21 cellular contexts compared by ENCODE assay signal in the genomic region with DNA sequence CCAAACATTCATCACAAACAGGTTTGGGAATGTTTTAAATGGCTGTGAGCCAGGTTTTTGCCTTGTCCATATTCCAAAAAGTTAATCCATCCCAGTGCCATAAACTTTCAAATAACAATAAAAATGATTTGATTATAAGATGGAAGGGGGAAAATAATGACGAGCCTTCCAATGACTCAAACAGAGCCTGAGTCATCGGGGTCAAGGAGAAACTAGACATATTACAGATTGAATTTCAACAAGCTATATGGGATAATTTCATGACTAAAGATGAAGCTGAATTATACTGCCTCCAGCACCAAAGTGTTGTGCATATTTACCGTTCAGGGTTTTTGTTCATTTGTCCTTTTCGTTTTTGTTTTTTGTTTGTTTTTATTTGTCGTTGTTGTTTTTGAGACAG.
DNase-seq lines count a peak whose midpoint lies in the region; ATAC-seq, FAIRE-seq and TF ChIP-seq lines count a peak whose summit lies in the region.
"Had no signal": no experiment of that assay in that cellular context is flagged by ENCODE, and none has a peak within 500 bp of the region (broad histone marks: within the 10 kb centered on the region; RNA-seq: fewer than 3 reads in every experiment).

No MANE protein-coding gene starts in this region.

- no peak overlapping the region for H3K4me2 ChIP-seq in H9 (ENCODE audit: insufficient read depth, insufficient read length, low read length)

- no peak overlapping the region for H3K4me3 Mint-ChIP-seq in H9
- H3K4me3 Mint-ChIP-seq: IgD-negative memory B cell had no signal

- H4K5ac ChIP-seq in H9 (ENCODE audit: insufficient read length, low read depth, low read length) = no peak overlapping the region

- no peak overlapping the region for H3K27ac ChIP-seq in H9 (ENCODE audit: insufficient read length, low read depth, low read length)

- no peak overlapping the region for H4K8ac ChIP-seq in H9 (replicated peaks; ENCODE audit: insufficient read length, low read depth, low read length)

- no peak overlapping the region for H3K56ac ChIP-seq in H9 (ENCODE audit: insufficient read length, low read depth, low read length)

- no peak overlapping the region for H3K18ac ChIP-seq in H9 (ENCODE audit: insufficient read length, low read depth, low read length)

- H2AK5ac ChIP-seq in H9 (ENCODE audit: insufficient read length, low read length) = no peak overlapping the region

- no peaks in the 10 kb centered on the region for H3K79me2 ChIP-seq in H9 (ENCODE audit: insufficient read depth, low read length)

- H3K9me3 ChIP-seq in H9 (ENCODE audit: control insufficient read depth, low read depth, low read length) = no peaks in the 10 kb centered on the region
- H3K9me3 ChIP-seq: Caco-2 had no signal

- no peaks in the 10 kb centered on the region for H3K27me3 Mint-ChIP-seq in H9 (ENCODE audit: low read depth)

- no peak overlapping the region for H2BK20ac ChIP-seq in H9 (ENCODE audit: low read depth, low read length, poor library complexity, severe bottlenecking)

- no peaks in the 10 kb centered on the region for H3K36me3 Mint-ChIP-seq in H9 (ENCODE audit: insufficient read depth in 1 of 3, low read depth in 3 of 3)
- H3K36me3 Mint-ChIP-seq: IgD-negative memory B cell had no signal

- no peak overlapping the region for H2AFZ ChIP-seq in H9 (ENCODE audit: low read length)

- WGBS in H9 (ENCODE audit: extremely low coverage, insufficient read length, low lambda C conversion rate) = no CpG with 5 or more reads among the region's 5 CpGs

- intact Hi-C loops in Right ventricle myocardium inferior (cut with DNase I) = no loop called here

- ATAC-seq in Right ventricle myocardium inferior = no peak
- ATAC-seq in HG03520 (IDR thresholded peaks at IDR 0.05; ENCODE audit: unreplicated experiment) = no peak
- ATAC-seq: GM12878, SK-N-SH treated with all-trans-retinoic acid at 6 μM for 48 hours had no signal

- no peak overlapping the region for H4K91ac ChIP-seq in H9 (ENCODE audit: insufficient read length, low read depth, low read length)

- no peak overlapping the region for H2BK15ac ChIP-seq in H9 (ENCODE audit: low read depth, low read length)

- no peak for FAIRE-seq in bronchial epithelial cell (lab: Jason Lieb, UNC)
- FAIRE-seq: G401.6, GM12878, GM18507 had no signal

- H4K20me1 ChIP-seq in H9 (ENCODE audit: control insufficient read depth, insufficient read depth, insufficient read length) = no peaks in the 10 kb centered on the region

- DNase-seq in H9 (no peak), LoVo (ENCODE audit: low spot score) (peak; percentile 1), bronchial epithelial cell (ENCODE audit: low read depth) (peak; percentile 22), stromal cell of bone marrow (ENCODE audit: low read depth) (peak; percentile 12), Right ventricle myocardium inferior (ENCODE audit: missing footprints) (no peak), inferior parietal cortex (ENCODE audit: extremely low spot score) (no peak)
- DNase-seq: ACHN, Caco-2, GOT3, Kasumi-1, NCI-H1436, NCI-H2081, NCI-H510A, NCI-H774, SHP77 had no signal

- no peak overlapping the region for H3K4ac ChIP-seq in H9 (ENCODE audit: low read depth, low read length)

- H2BK5ac ChIP-seq in H9 (ENCODE audit: insufficient read length, low read length) = no peak overlapping the region

- 0 out of 7 replicates have a peak overlapping the region, but pooled peaks of 2 of the 3 experiments have one; percentile 45 to 53 for H3K27ac Mint-ChIP-seq in H9
- H3K27ac Mint-ChIP-seq: IgD-negative memory B cell had no signal

- no peak for TF ChIP-seq CTCF in H9 (conservative IDR thresholded peaks at IDR 0.05)
- no peak for TF ChIP-seq CTCF in bronchial epithelial cell (IDR thresholded peaks at IDR 0.05; ENCODE audit: insufficient read depth, low read length, severe bottlenecking)

- no peak overlapping the region for H3K4me3 ChIP-seq in bronchial epithelial cell (ENCODE audit: low read depth, low read length)
- H3K4me3 ChIP-seq: GM12878 had no signal

- H3K27me3 ChIP-seq in H9 (ENCODE audit: insufficient read depth, low read length) = no peaks in the 10 kb centered on the region
- H3K27me3 ChIP-seq in bronchial epithelial cell (ENCODE audit: control insufficient read depth, insufficient read depth, low read length) = no peaks in the 10 kb centered on the region

- H3K9ac ChIP-seq in H9 (ENCODE audit: extremely low read depth, insufficient read length, low read length) = no peak overlapping the region

- no peak overlapping the region for H3T11ph ChIP-seq in H9 (ENCODE audit: low read length)

- no peaks in the 10 kb centered on the region for H3K79me1 ChIP-seq in H9 (ENCODE audit: insufficient read depth, low read depth, low read length, poor library complexity, severe bottlenecking)

- H3K4me1 Mint-ChIP-seq in H9 = no peaks in the 10 kb centered on the region
- H3K4me1 Mint-ChIP-seq: IgD-negative memory B cell had no signal

- no peak overlapping the region for H2BK120ac ChIP-seq in H9 (ENCODE audit: low read depth, low read length, poor library complexity, severe bottlenecking)

- no peaks in the 10 kb centered on the region for H3K36me3 ChIP-seq in bronchial epithelial cell (ENCODE audit: control insufficient read depth, insufficient read depth, low read length)

- no peaks in the 10 kb centered on the region for H3K23me2 ChIP-seq in H9 (ENCODE audit: insufficient read length, low read depth, low read length, poor library complexity, severe bottlenecking)

- no peaks in the 10 kb centered on the region for H3K9me3 Mint-ChIP-seq in H9

- no peaks in the 10 kb centered on the region for H3K4me1 ChIP-seq in H9 (ENCODE audit: insufficient read depth, low read length)
- H3K4me1 ChIP-seq: Caco-2 had no signal

- H3K23ac ChIP-seq in H9 (ENCODE audit: insufficient read length, low read depth, low read length) = no peak overlapping the region

- H2BK12ac ChIP-seq in H9 (ENCODE audit: insufficient read length, low read depth, low read length) = no peak overlapping the region

- H3K14ac ChIP-seq in H9 (ENCODE audit: insufficient read depth, low read length) = no peak overlapping the region

Comparison
In these comparisons a context has a peak if more than half of its experiments do, and no peak if none do; other contexts are left out.
1. DNase-seq: peak in LoVo (single experiment), bronchial epithelial cell (single experiment) and stromal cell of bone marrow (single experiment); none in H9 (single experiment), Right ventricle myocardium inferior (single experiment) and inferior parietal cortex (single experiment).